ENCODE assay signal across 9 cellular contexts in the genomic region with DNA sequence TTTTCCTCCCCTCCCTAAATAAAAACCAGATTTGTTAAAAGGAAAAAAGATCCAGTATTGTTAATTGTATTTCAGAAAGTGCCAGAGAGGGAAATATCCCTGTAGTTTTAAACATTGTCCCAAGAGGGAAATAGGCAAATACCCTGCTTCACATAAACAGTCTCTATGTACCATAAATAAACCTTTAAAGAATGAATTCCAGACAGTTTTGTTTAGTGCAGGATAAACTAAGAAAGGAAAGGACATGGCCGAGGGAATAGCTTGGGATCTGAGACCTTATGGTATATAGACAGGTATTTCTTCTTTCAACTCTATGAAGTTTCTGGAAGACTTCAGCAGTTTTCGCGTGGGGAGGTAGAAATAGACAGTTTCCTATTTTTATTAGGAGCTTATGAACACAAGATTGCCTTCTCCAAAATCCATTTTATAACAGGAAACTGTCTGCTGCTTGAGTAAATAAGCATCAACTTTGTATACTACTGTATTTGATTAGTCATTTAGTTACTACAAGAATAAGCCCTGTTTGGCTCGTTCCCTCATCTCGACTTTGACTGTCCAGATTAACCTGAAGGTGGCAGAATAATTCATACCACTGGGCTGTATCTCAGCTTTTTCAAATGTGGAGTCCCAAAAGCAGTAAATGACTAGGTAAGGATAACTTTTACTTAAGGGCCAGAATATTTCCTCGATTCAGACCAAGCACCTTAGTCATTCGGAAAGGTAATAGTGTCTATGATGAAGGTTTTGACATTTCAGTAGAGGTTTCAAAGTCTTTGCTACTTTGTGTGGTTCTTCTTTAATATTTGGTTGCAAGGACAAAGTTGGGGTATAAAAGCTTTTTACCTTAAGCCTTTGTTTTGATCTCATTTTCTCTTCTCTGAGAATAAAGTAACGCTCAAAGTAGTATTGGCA.
DNase-seq lines count a peak whose midpoint lies in the region; ATAC-seq, FAIRE-seq and TF ChIP-seq lines count a peak whose summit lies in the region.
"Had no signal": no experiment of that assay in that cellular context is flagged by ENCODE, and none has a peak within 500 bp of the region (broad histone marks: within the 10 kb centered on the region; RNA-seq: fewer than 3 reads in every experiment).

No MANE protein-coding gene starts in this region.

- H3K4me2 ChIP-seq in GM23248 (ENCODE audit: unreplicated experiment), result peak overlapping the region; percentile 37
- H3K4me2 ChIP-seq in keratinocyte (ENCODE audit: control insufficient read depth, extremely low read depth, insufficient read depth, low read depth, low read length), result no peak overlapping the region

- peak overlapping the region; percentile 14; the same call in 1 of the 2 replicates for H2AFZ ChIP-seq in GM23248
- no peak overlapping the region for H2AFZ ChIP-seq in keratinocyte (ENCODE audit: control insufficient read depth, low read length)

- H3K79me2 ChIP-seq in GM23248 (ENCODE audit: insufficient read depth) (no peaks in the 10 kb centered on the region), keratinocyte (ENCODE audit: control insufficient read depth, insufficient read depth, low read length) (no peaks in the 10 kb centered on the region)

- TF ChIP-seq CTCF in astrocyte of the cerebellum (IDR thresholded peaks at IDR 0.05; ENCODE audit: low read depth, low read length, missing control alignments) (peak; percentile 48), keratinocyte (optimal IDR thresholded peaks at IDR 0.05 in 1 of 3, IDR thresholded peaks at IDR 0.05 in 1 of 3, conservative IDR thresholded peaks at IDR 0.05 in 1 of 3; ENCODE audit: extremely low read depth in 1 of 3, insufficient read depth in 2 of 3, low read length in 3 of 3) (peak in 2 of 3 experiments; percentile 13 to 24)

- 38 to 45% methylated on average over 8 of the region's 8 CpGs for WGBS in GM23248 (ENCODE audit: low coverage in 1 of 2, low lambda C conversion rate in 2 of 2, missing lambda C conversion rate in 2 of 2), 2 experiments

- peaks cover 24% of the 10 kb centered on the region; the same call in 1 of the 2 replicates for H3K36me3 ChIP-seq in GM23248 (ENCODE audit: low read depth)
- peaks cover 9 to 25% of the 10 kb centered on the region in 2 experiments for H3K36me3 ChIP-seq in keratinocyte (ENCODE audit: control insufficient read depth in 2 of 2, extremely low read depth in 1 of 2, insufficient read depth in 2 of 2, low read length in 2 of 2)

- H3K4me3 ChIP-seq in GM23248, result no peak overlapping the region
- H3K4me3 ChIP-seq in astrocyte of the cerebellum (ENCODE audit: low read depth, low read length), result no peak overlapping the region
- no peak overlapping the region for H3K4me3 ChIP-seq in keratinocyte (ENCODE audit: control insufficient read depth in 2 of 3, extremely low read depth in 1 of 3, insufficient read depth in 2 of 3, low read depth in 1 of 3, low read length in 3 of 3)

- H3K9ac ChIP-seq in GM23248 (peak overlapping the region; percentile 50), keratinocyte (ENCODE audit: control insufficient read depth, extremely low read depth, insufficient read depth, low read length) (no peak overlapping the region)

- H4K20me1 ChIP-seq in GM23248 (ENCODE audit: insufficient read depth) (no peaks in the 10 kb centered on the region), keratinocyte (ENCODE audit: control insufficient read depth, extremely low read depth, insufficient read depth, low read length) (no peaks in the 10 kb centered on the region)

- dilution Hi-C loops in keratinocyte (cut with MboI; ENCODE audit: extremely low pct_ligation_motif_present, low sequenced_read_pairs), result no loop called here

- DNase-seq in A172 (ENCODE audit: low spot score) (peak; percentile 27), GM23248 (peak; percentile 85), astrocyte of the cerebellum (ENCODE audit: low read depth) (peak; percentile 39), keratinocyte (ENCODE audit: low read depth, low spot score) (no peak), substantia nigra (lab: John Stamatoyannopoulos, UW) (no peak), NCI-H82 treated with DMSO at 0.1 percent for 48 hours (lab: John Stamatoyannopoulos, UW; ENCODE audit: unreplicated experiment) (no peak), GM19239 (ENCODE audit: insufficient read length, low spot score) (no peak)

- no peak for FAIRE-seq in keratinocyte (lab: Jason Lieb, UNC)
- FAIRE-seq in GM19239 (lab: Jason Lieb, UNC), result no peak
- FAIRE-seq: colon had no signal

- in situ Hi-C loops in GM23248 (cut with MboI) (loop anchor here (10.0 kb wide), 1 partner anchor 207 kb away; a partner anchor contains a TSS), astrocyte of the cerebellum (cut with HindIII; ENCODE audit: low sequenced_read_pairs) (no loop called here)

- no peaks in the 10 kb centered on the region for H3K9me2 ChIP-seq in GM23248 (ENCODE audit: insufficient read depth)

- H3K9me1 ChIP-seq in keratinocyte (ENCODE audit: control insufficient read depth, extremely low read depth, insufficient read depth, low read length), result no peaks in the 10 kb centered on the region

- H3K4me1 ChIP-seq in GM23248 (ENCODE audit: insufficient read depth), result peaks cover 20% of the 10 kb centered on the region
- H3K4me1 ChIP-seq in keratinocyte (ENCODE audit: control insufficient read depth, extremely low read depth, insufficient read depth, low read length), result no peaks in the 10 kb centered on the region

- H3K27ac ChIP-seq in GM23248 (peak overlapping the region; percentile 65), keratinocyte (ENCODE audit: control insufficient read depth, insufficient read depth, low read length) (no peak overlapping the region), substantia nigra (ENCODE audit: low read depth, low read length, poor library complexity, severe bottlenecking) (peak overlapping the region; percentile 7)

- no peak for ATAC-seq in GM18498 (IDR thresholded peaks at IDR 0.05; ENCODE audit: unreplicated experiment)

- H3K9me3 ChIP-seq in GM23248 (ENCODE audit: low read depth) (no peaks in the 10 kb centered on the region), keratinocyte (ENCODE audit: control insufficient read depth, low read depth, low read length) (no peaks in the 10 kb centered on the region)

- H3K27me3 ChIP-seq in GM23248 (replicated peaks; ENCODE audit: insufficient read depth), result no peaks in the 10 kb centered on the region
- H3K27me3 ChIP-seq in keratinocyte (ENCODE audit: control insufficient read depth, extremely low read depth, insufficient read depth, low read length), result no peaks in the 10 kb centered on the region

- peaks cover 17% of the 10 kb centered on the region for H3F3A ChIP-seq in GM23248 (ENCODE audit: insufficient read depth)

Comparison
In these comparisons a context has a peak if more than half of its experiments do, and no peak if none do; other contexts are left out.
1. DNase-seq: peak in A172 (single experiment), GM23248 (single experiment) and astrocyte of the cerebellum (single experiment); none in keratinocyte (single experiment), substantia nigra (0 of 49), NCI-H82 treated with DMSO at 0.1 percent for 48 hours (single experiment) and GM19239 (single experiment).